1 cellular context compared by ENCODE assay signal in genomic region chr1:35191429-35192055, GRCh38.
TF ChIP-seq lines count a peak whose summit lies in the region.

No MANE protein-coding gene starts in this region.

TF ChIP-seq in K562, 482 proteins besides CTCF, POLR2A, EP300 and RAD21 (continued from another document and continues in another):
- TF ChIP-seq AFF1 (IDR thresholded peaks at IDR 0.05; ENCODE audit: low read depth in 1 of 2, partially characterized antibody in 2 of 2) (no peak), TCF7 (IDR thresholded peaks at IDR 0.05; ENCODE audit: borderline replicate concordance) (no peak), CTBP1 (IDR thresholded peaks at IDR 0.05; ENCODE audit: borderline replicate concordance) (no peak), TAF15 (IDR thresholded peaks at IDR 0.05; ENCODE audit: low read depth, low read length) (no peak), HDAC2 (IDR thresholded peaks at IDR 0.05) (peak; percentile 42; the same call in 1 of the 2 replicates), HDAC3 (IDR thresholded peaks at IDR 0.05; ENCODE audit: borderline replicate concordance, partially characterized antibody) (no peak), PHB2 (IDR thresholded peaks at IDR 0.05; ENCODE audit: low read depth) (peak; percentile 53; the same call in 1 of the 2 replicates), CBFA2T2 (conservative IDR thresholded peaks at IDR 0.05) (no peak), SAP30 (IDR thresholded peaks at IDR 0.05; ENCODE audit: borderline replicate concordance, insufficient read depth, low read depth, low read length, poor library complexity, severe bottlenecking) (no peak), EHMT2 (IDR thresholded peaks at IDR 0.05) (no peak), NKRF (IDR thresholded peaks at IDR 0.05; ENCODE audit: borderline replicate concordance) (peak; percentile 60; the same call in 1 of the 2 replicates), HES1 (IDR thresholded peaks at IDR 0.05; ENCODE audit: low read depth) (0 out of 2 replicates have a peak, but pooled peaks have one; percentile 18), GMEB1 (CRISPR knock-in tag; IDR thresholded peaks at IDR 0.05) (no peak), BRF1 (IDR thresholded peaks at IDR 0.05; ENCODE audit: borderline replicate concordance, extremely low read depth, insufficient read length) (no peak), MYBL2 (IDR thresholded peaks at IDR 0.05; ENCODE audit: low read depth) (no peak), MYBL2 (CRISPR knock-in tag; IDR thresholded peaks at IDR 0.05; ENCODE audit: borderline replicate concordance) (no peak), PHF8 (IDR thresholded peaks at IDR 0.05; ENCODE audit: borderline replicate concordance, low read length) (no peak), ATF4 (CRISPR knock-in tag; IDR thresholded peaks at IDR 0.05) (no peak), TFE3 (CRISPR knock-in tag; IDR thresholded peaks at IDR 0.05) (no peak), ATF3 (IDR thresholded peaks at IDR 0.05) (no peak), ATF3 (CRISPR knock-in tag; conservative IDR thresholded peaks at IDR 0.05) (no peak), L3MBTL2 (IDR thresholded peaks at IDR 0.05) (no peak), RBM39 (optimal IDR thresholded peaks at IDR 0.05; ENCODE audit: low read depth, low read length) (no peak), MLLT1 (IDR thresholded peaks at IDR 0.05) (peak; percentile 48 to 59; a peak in 2 of 4 replicates), GTF2F1 (IDR thresholded peaks at IDR 0.05; ENCODE audit: low read depth, low read length) (no peak), HSF4 (CRISPR knock-in tag; IDR thresholded peaks at IDR 0.05; ENCODE audit: borderline replicate concordance) (no peak), DDX20 (tag; IDR thresholded peaks at IDR 0.05; ENCODE audit: low read depth) (no peak), IRF9 (tag; IDR thresholded peaks at IDR 0.05) (no peak), THRB (CRISPR knock-in tag; conservative IDR thresholded peaks at IDR 0.05) (0 out of 2 replicates have a peak, but pooled peaks have one; percentile 30), PHB (CRISPR knock-in tag; IDR thresholded peaks at IDR 0.05) (no peak), ZNF586 (CRISPR knock-in tag; conservative IDR thresholded peaks at IDR 0.05) (no peak), SMAD1 (IDR thresholded peaks at IDR 0.05; ENCODE audit: low read depth, low read length, partially characterized antibody) (no peak), AFF4 (CRISPR knock-in tag; IDR thresholded peaks at IDR 0.05) (peak; percentile 22; the same call in 1 of the 2 replicates), ZNF707 (CRISPR knock-in tag; conservative IDR thresholded peaks at IDR 0.05) (no peak)
